ENCODE assay signal across 10 cellular contexts in the genomic region with DNA sequence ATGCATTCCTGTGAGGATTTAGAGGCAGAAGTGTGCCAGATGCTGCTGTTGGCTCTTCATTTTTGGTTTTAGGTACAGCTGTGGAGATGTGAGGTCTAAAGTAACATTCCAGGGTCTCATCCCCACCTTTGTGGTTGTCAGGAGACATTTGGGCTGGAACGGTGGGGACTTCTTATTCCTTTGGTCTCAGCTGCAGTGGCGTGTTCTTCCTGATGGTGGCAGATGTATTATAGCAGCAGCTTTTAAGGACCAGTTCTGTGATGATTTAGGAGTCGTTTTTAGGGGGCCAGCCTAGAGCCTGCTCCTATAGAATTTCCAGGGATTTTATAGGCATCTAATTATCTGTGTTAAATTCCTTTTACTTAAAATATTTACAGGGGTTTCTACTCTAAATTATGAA.
DNase-seq lines count a peak whose midpoint lies in the region; ATAC-seq and TF ChIP-seq lines count a peak whose summit lies in the region.
"Had no signal": no experiment of that assay in that cellular context is flagged by ENCODE, and none has a peak within 500 bp of the region (broad histone marks: within the 10 kb centered on the region; RNA-seq: fewer than 3 reads in every experiment).

No MANE protein-coding gene starts in this region.

- no peaks in the 10 kb centered on the region for H3K36me3 Mint-ChIP-seq in CD4-positive, alpha-beta T cell (ENCODE audit: low read depth)

- H3K36me3 ChIP-seq in GM23248 (ENCODE audit: low read depth): no peaks in the 10 kb centered on the region
- H3K36me3 ChIP-seq: gastrocnemius medialis had no signal

- DNase-seq in CD4-positive, alpha-beta T cell: no peak
- DNase-seq in GM23248 (peak; percentile 61), SK-MEL-5 (ENCODE audit: low read depth, low spot score) (peak; percentile 52), iPS-NIHi7 (ENCODE audit: extremely low spot score) (peak; percentile 61), kidney glomerular epithelial cell (lab: John Stamatoyannopoulos, UW) (no peak), SKM-1 treated with dmso at 0.1 percent for 144 hours (lab: John Stamatoyannopoulos, UW; ENCODE audit: unreplicated experiment) (no peak)
- DNase-seq: gastrocnemius medialis, NCI-H187 had no signal

- H3K4me3 Mint-ChIP-seq in CD4-positive, alpha-beta T cell: no peak overlapping the region

- H3K9me2 ChIP-seq in GM23248 (ENCODE audit: insufficient read depth): no peaks in the 10 kb centered on the region

- H3K9me3 Mint-ChIP-seq in CD4-positive, alpha-beta T cell: no peaks in the 10 kb centered on the region

- no peaks in the 10 kb centered on the region for H3K9me3 ChIP-seq in CD4-positive, alpha-beta T cell (ENCODE audit: control insufficient read depth, low read length)
- no peaks in the 10 kb centered on the region for H3K9me3 ChIP-seq in GM23248 (ENCODE audit: low read depth)
- H3K9me3 ChIP-seq: gastrocnemius medialis had no signal

- no peaks in the 10 kb centered on the region for H3K27me3 Mint-ChIP-seq in CD4-positive, alpha-beta T cell

- no peak overlapping the region for H2AFZ ChIP-seq in GM23248

- H3K27ac Mint-ChIP-seq in CD4-positive, alpha-beta T cell: no peak overlapping the region

- no peaks in the 10 kb centered on the region for H3K4me1 Mint-ChIP-seq in CD4-positive, alpha-beta T cell (ENCODE audit: low read depth)

- TF ChIP-seq CTCF in CD4-positive, alpha-beta T cell (IDR thresholded peaks at IDR 0.05): peak; percentile 24

- H3K4me3 ChIP-seq in GM23248: no peak overlapping the region
- H3K4me3 ChIP-seq: gastrocnemius medialis had no signal

- CTCF ChIA-PET in CD4-positive, alpha-beta T cell (lab: Charles Lee): interaction anchor here (0.6 kb wide), 1 partner anchor 370 kb away, joined by 3 read pairs; no protein-coding TSS in a partner anchor

- ATAC-seq in CD4-positive, alpha-beta T cell (ENCODE audit: poor library complexity): no peak
- ATAC-seq in HG02588 (IDR thresholded peaks at IDR 0.05; ENCODE audit: unreplicated experiment) (no peak), HG03196 (IDR thresholded peaks at IDR 0.05; ENCODE audit: unreplicated experiment) (no peak)
- ATAC-seq: gastrocnemius medialis had no signal

- intact Hi-C loops in CD4-positive, alpha-beta T cell (cut with DNase I, micrococcal nuclease): no loop called here

- H3K27me3 ChIP-seq in CD4-positive, alpha-beta T cell (ENCODE audit: control insufficient read depth, insufficient read depth, low read length): no peaks in the 10 kb centered on the region
- no peaks in the 10 kb centered on the region for H3K27me3 ChIP-seq in GM23248 (replicated peaks; ENCODE audit: insufficient read depth)
- H3K27me3 ChIP-seq: gastrocnemius medialis had no signal

- POLR2A ChIA-PET in CD4-positive, alpha-beta T cell (lab: Charles Lee): no interaction called here

- WGBS in GM23248 (ENCODE audit: low coverage in 1 of 2, low lambda C conversion rate in 2 of 2, missing lambda C conversion rate in 2 of 2), 2 experiments: 9 to 13% methylated on average over 3 of the region's 3 CpGs

- H3K27ac ChIP-seq in CD4-positive, alpha-beta T cell (ENCODE audit: low read depth, low read length): no peak overlapping the region
- no peak overlapping the region for H3K27ac ChIP-seq in GM23248
- H3K27ac ChIP-seq: gastrocnemius medialis had no signal

- in situ Hi-C loops in GM23248 (cut with MboI) (no loop called here), SK-MEL-5 (cut with HindIII; ENCODE audit: low pct_unique_long_range_greater_than_20kb, low sequenced_read_pairs) (no loop called here)

- peaks cover 6% of the 10 kb centered on the region; the same call in 1 of the 2 replicates for H3F3A ChIP-seq in GM23248 (ENCODE audit: insufficient read depth)

- no peaks in the 10 kb centered on the region for H3K79me2 ChIP-seq in GM23248 (ENCODE audit: insufficient read depth)

- no peaks in the 10 kb centered on the region for H4K20me1 ChIP-seq in GM23248 (ENCODE audit: insufficient read depth)

- no peak overlapping the region for H3K9ac ChIP-seq in GM23248

- peaks cover 8% of the 10 kb centered on the region; the same call in 1 of the 2 replicates for H3K4me1 ChIP-seq in GM23248 (ENCODE audit: insufficient read depth)
- H3K4me1 ChIP-seq: gastrocnemius medialis had no signal

- no peak overlapping the region for H3K4me2 ChIP-seq in GM23248 (ENCODE audit: unreplicated experiment)

Comparison
In these comparisons a context has a peak if more than half of its experiments do, and no peak if none do; other contexts are left out.
1. DNase-seq: peak in GM23248 (single experiment), SK-MEL-5 (single experiment) and iPS-NIHi7 (single experiment); none in CD4-positive, alpha-beta T cell (0 of 10), kidney glomerular epithelial cell (single experiment) and SKM-1 treated with dmso at 0.1 percent for 144 hours (single experiment).